ENCODE assay signal across 17 cellular contexts in genomic region chr1:201683397-201683796, GRCh38.
A peak's percentile ranks its signal among the peaks of the same experiment; 100 is the strongest.
DNase-seq lines count a peak whose midpoint lies in the region; FAIRE-seq and TF ChIP-seq lines count a peak whose summit lies in the region.
"Had no signal": no experiment of that assay in that cellular context is flagged by ENCODE, and none has a peak within 500 bp of the region (broad histone marks: within the 10 kb centered on the region; RNA-seq: fewer than 3 reads in every experiment).

No MANE protein-coding gene starts in this region.

- BruUV-seq in endothelial cell of umbilical vein (replicated peaks; lab: Mats Ljungman, UMichigan) = no TSS peak

- H3K4me1 Mint-ChIP-seq in activated naive CD4-positive, alpha-beta T cell treated with anti-CD3 and anti-CD28 coated beads, Interleukin-2, amount 10 ng/mL, durations not matched to agents 7 days and 5 days = no peaks in the 10 kb centered on the region
- H3K4me1 Mint-ChIP-seq: CD4-positive, CD25-positive, alpha-beta regulatory T cell had no signal

- H3K4me3 ChIP-seq in endothelial cell of umbilical vein (replicated peaks in 1 of 3; ENCODE audit: insufficient read depth in 1 of 3, low read depth in 1 of 3, low read length in 3 of 3) = no peak overlapping the region
- H3K4me3 ChIP-seq: BLaER1 treated with 17β-estradiol and CSF1 and Interleukin-3, amounts not matched to agents 10 nM and 100 nM had no signal

- H3K4me2 ChIP-seq in endothelial cell of umbilical vein (ENCODE audit: insufficient read depth, low read length) = no peak overlapping the region

- no peak for TF ChIP-seq POLR2A in endothelial cell of umbilical vein (IDR thresholded peaks at IDR 0.05; ENCODE audit: low read depth, low read length)

- H3K9me3 ChIP-seq in endothelial cell of umbilical vein (replicated peaks; ENCODE audit: control insufficient read depth, insufficient read depth, low read length) = no peaks in the 10 kb centered on the region

- intact Hi-C loops in endothelial cell of umbilical vein (cut with micrococcal nuclease) = no loop called here

- no peak overlapping the region for H3K4me3 Mint-ChIP-seq in activated naive CD4-positive, alpha-beta T cell treated with anti-CD3 and anti-CD28 coated beads, Interleukin-2, amount 10 ng/mL, durations not matched to agents 7 days and 5 days
- H3K4me3 Mint-ChIP-seq: CD4-positive, CD25-positive, alpha-beta regulatory T cell had no signal

- no peaks in the 10 kb centered on the region for H3K4me1 ChIP-seq in endothelial cell of umbilical vein (ENCODE audit: control insufficient read depth, extremely low read depth, insufficient read depth, low read length)

- CTCF ChIA-PET in endothelial cell of umbilical vein (lab: Charles Lee) = interaction anchor here (1.2 kb wide), 1 partner anchor 20 kb away, joined by 3 read pairs; no protein-coding TSS in a partner anchor
- CTCF ChIA-PET in activated naive CD4-positive, alpha-beta T cell treated with anti-CD3 and anti-CD28 coated beads, Interleukin-2, amount 10 ng/mL, durations not matched to agents 7 days and 5 days (lab: Charles Lee) = no interaction called here

- no peaks in the 10 kb centered on the region for H4K20me1 ChIP-seq in endothelial cell of umbilical vein (replicated peaks; ENCODE audit: control insufficient read depth, extremely low read depth, insufficient read depth, low read length)

- DNase-seq in NCI-H510A treated with DMSO at 0.1 percent for 48 hours (lab: John Stamatoyannopoulos, UW) (peak; percentile 21), NCI-H510A (lab: John Stamatoyannopoulos, UW) (no peak), NCI-H69 (lab: John Stamatoyannopoulos, UW) (peak; percentile 67), endothelial cell of umbilical vein (ENCODE audit: low read depth, low spot score) (no peak), mucosa of gallbladder (ENCODE audit: low spot score) (no peak), RCC 7860 (ENCODE audit: low spot score) (no peak)
- DNase-seq in activated naive CD4-positive, alpha-beta T cell treated with anti-CD3 and anti-CD28 coated beads, Interleukin-2, amount 10 ng/mL, durations not matched to agents 7 days and 5 days = no peak
- DNase-seq: 8988T; ACHN; CD4-positive, CD25-positive, alpha-beta regulatory T cell; DND-41; GDM1; KBM-7 had no signal

- no peaks in the 10 kb centered on the region for H3K9me3 Mint-ChIP-seq in activated naive CD4-positive, alpha-beta T cell treated with anti-CD3 and anti-CD28 coated beads, Interleukin-2, amount 10 ng/mL, durations not matched to agents 7 days and 5 days

- POLR2A ChIA-PET in endothelial cell of umbilical vein (lab: Charles Lee) = no interaction called here

- no peaks in the 10 kb centered on the region for H3K36me3 ChIP-seq in endothelial cell of umbilical vein (ENCODE audit: control insufficient read depth in 2 of 2, extremely low read depth in 1 of 2, insufficient read depth in 2 of 2, low read length in 2 of 2)

- H3K79me2 ChIP-seq in endothelial cell of umbilical vein (ENCODE audit: control insufficient read depth, insufficient read depth, low read length) = peaks cover 49% of the 10 kb centered on the region

- H3K27me3 Mint-ChIP-seq in activated naive CD4-positive, alpha-beta T cell treated with anti-CD3 and anti-CD28 coated beads, Interleukin-2, amount 10 ng/mL, durations not matched to agents 7 days and 5 days = peaks cover 18% of the 10 kb centered on the region
- H3K27me3 Mint-ChIP-seq: CD4-positive, CD25-positive, alpha-beta regulatory T cell had no signal

- no peak overlapping the region for H3K27ac Mint-ChIP-seq in activated naive CD4-positive, alpha-beta T cell treated with anti-CD3 and anti-CD28 coated beads, Interleukin-2, amount 10 ng/mL, durations not matched to agents 7 days and 5 days
- H3K27ac Mint-ChIP-seq: CD4-positive, CD25-positive, alpha-beta regulatory T cell had no signal

- FAIRE-seq in endothelial cell of umbilical vein (lab: Jason Lieb, UNC) = peak; percentile 8
- no peak for FAIRE-seq in RCC 7860 (lab: Jason Lieb, UNC)
- FAIRE-seq: GM19239, H54 had no signal

- H3K9ac ChIP-seq in endothelial cell of umbilical vein (replicated peaks; ENCODE audit: extremely low read depth, insufficient read depth, low read length) = no peak overlapping the region
- H3K9ac ChIP-seq: BLaER1 treated with 17β-estradiol and CSF1 and Interleukin-3, amounts not matched to agents 10 nM and 100 nM had no signal

- H3K27ac ChIP-seq in endothelial cell of umbilical vein (ENCODE audit: insufficient read depth, low read depth, low read length) = no peak overlapping the region
- H3K27ac ChIP-seq: BLaER1 treated with 17β-estradiol and CSF1 and Interleukin-3, amounts not matched to agents 10 nM and 100 nM; HL-60 had no signal

- H3K27me3 ChIP-seq in endothelial cell of umbilical vein (ENCODE audit: control insufficient read depth in 2 of 2, insufficient read depth in 2 of 2, low read length in 2 of 2) = no peaks in the 10 kb centered on the region
- H3K27me3 ChIP-seq: BLaER1 treated with 17β-estradiol and CSF1 and Interleukin-3, amounts not matched to agents 10 nM and 100 nM had no signal

- TF ChIP-seq CTCF in endothelial cell of umbilical vein (IDR thresholded peaks at IDR 0.05; ENCODE audit: extremely low read depth in 1 of 2, insufficient read depth in 1 of 2, low read depth in 1 of 2, low read length in 2 of 2) = no peak

- dilution Hi-C loops in endothelial cell of umbilical vein (cut with MboI; ENCODE audit: extremely low pct_ligation_motif_present, low sequenced_read_pairs) = no loop called here

- no peak overlapping the region for H2AFZ ChIP-seq in endothelial cell of umbilical vein (ENCODE audit: low read depth, low read length)

- no peaks in the 10 kb centered on the region for H3K36me3 Mint-ChIP-seq in activated naive CD4-positive, alpha-beta T cell treated with anti-CD3 and anti-CD28 coated beads, Interleukin-2, amount 10 ng/mL, durations not matched to agents 7 days and 5 days
- H3K36me3 Mint-ChIP-seq: CD4-positive, CD25-positive, alpha-beta regulatory T cell had no signal

- H3K9me1 ChIP-seq in endothelial cell of umbilical vein (replicated peaks; ENCODE audit: control insufficient read depth, extremely low read depth, insufficient read depth, low read length) = no peaks in the 10 kb centered on the region

TF ChIP-seq in endothelial cell of umbilical vein, 7 proteins besides CTCF, POLR2A, EP300 and RAD21:
- TF ChIP-seq MAX (IDR thresholded peaks at IDR 0.05; ENCODE audit: insufficient read depth, insufficient read length) (no peak), MYC (IDR thresholded peaks at IDR 0.05; ENCODE audit: low read depth, low read length) (no peak), POLR2AphosphoS5 (IDR thresholded peaks at IDR 0.05; ENCODE audit: insufficient read depth, low read depth, low read length) (no peak), FOS (IDR thresholded peaks at IDR 0.05; ENCODE audit: borderline replicate concordance, insufficient read depth, low read length) (no peak), EZH2 (IDR thresholded peaks at IDR 0.05; ENCODE audit: borderline replicate concordance, low read depth, low read length, severe bottlenecking) (no peak), GATA2 (IDR thresholded peaks at IDR 0.05; ENCODE audit: insufficient read depth, insufficient read length, low read depth, low read length) (no peak), JUN (IDR thresholded peaks at IDR 0.05; ENCODE audit: borderline replicate concordance, insufficient read depth, insufficient read length, low read depth) (no peak)

Comparison
In these comparisons a context has a peak if more than half of its experiments do, and no peak if none do; other contexts are left out.
1. DNase-seq: peak in NCI-H510A treated with DMSO at 0.1 percent for 48 hours (single experiment) and NCI-H69 (single experiment); none in NCI-H510A (single experiment), endothelial cell of umbilical vein (single experiment), activated naive CD4-positive, alpha-beta T cell treated with anti-CD3 and anti-CD28 coated beads, Interleukin-2, amount 10 ng/mL, durations not matched to agents 7 days and 5 days (single experiment), mucosa of gallbladder (single experiment) and RCC 7860 (single experiment).